8 cellular contexts compared by ENCODE assay signal in the genomic region with DNA sequence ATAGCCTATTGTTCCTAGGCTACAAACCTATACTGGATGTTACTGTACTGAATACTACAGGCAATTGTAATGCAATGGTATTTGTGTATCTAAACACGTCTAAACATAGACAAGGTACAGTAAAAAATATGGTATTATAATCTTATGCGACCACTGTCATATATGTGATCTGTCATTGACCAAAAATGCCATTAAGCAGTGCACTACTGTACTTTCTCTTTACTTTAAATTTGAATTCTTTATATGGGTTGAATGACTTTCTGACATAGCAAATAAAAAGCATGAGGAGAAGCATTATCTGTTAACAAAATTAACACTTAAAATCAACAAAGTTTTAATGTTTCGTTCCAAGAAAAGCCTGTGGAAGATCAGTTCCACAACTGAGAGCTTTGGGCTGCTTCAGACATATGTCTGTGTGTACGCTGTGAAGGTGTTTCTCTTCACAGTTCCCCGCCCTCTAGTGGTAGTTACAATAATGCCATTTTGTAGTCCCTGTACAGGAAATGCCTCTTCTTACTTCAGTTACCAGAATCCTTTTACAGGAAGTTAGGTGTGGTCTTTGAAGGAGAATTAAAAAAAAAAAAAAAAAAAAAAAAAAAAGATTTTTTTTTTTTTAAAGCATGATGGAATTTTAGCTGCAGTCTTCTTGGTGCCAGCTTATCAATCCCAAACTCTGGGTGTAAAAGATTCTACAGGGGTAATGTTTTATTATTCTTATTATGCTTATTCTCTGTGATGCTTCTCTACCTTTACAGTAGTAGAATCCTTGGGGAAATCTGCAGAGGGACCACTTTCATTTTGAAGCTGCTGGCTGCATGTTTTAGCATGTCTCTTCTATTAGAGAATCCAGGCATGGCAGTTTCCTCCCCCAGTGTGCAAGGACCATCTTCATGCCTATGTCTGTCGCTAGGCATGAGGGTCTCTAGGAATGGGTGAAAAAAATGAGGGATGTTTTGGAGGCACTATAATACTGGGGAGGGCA. TPM values are rescaled to one million over a fixed set of nuclear protein-coding genes. Genes with fewer than 3 reads are reported as not detected.
DNase-seq lines count a peak whose midpoint lies in the region; FAIRE-seq and TF ChIP-seq lines count a peak whose summit lies in the region.

No MANE protein-coding gene starts in this region.

- H3K4me3 ChIP-seq in AG04449 (ENCODE audit: low read depth, low read length), result no peak overlapping the region; the same call in none of the 2 replicates
- no peak overlapping the region for H3K4me3 ChIP-seq in GM12864 (ENCODE audit: low read depth, low read length)
- H3K4me3 ChIP-seq in Loucy (ENCODE audit: low read length, poor library complexity, severe bottlenecking), result peak overlapping the region; percentile 53
- peak overlapping the region; percentile 62 to 95 (median 93) for H3K4me3 ChIP-seq in mammary epithelial cell (replicated peaks in 1 of 3; ENCODE audit: insufficient read depth in 1 of 3, low read depth in 2 of 3, low read length in 3 of 3)

- CTCF ChIA-PET in AG04449 (lab: Yijun Ruan, JAX), result interaction anchor here (0.5 to 2.6 kb wide), 14 partner anchors 10 to 559 kb away, joined by 3 to 9 read pairs (median 4); a partner anchor contains a TSS
- CTCF ChIA-PET in mammary epithelial cell (lab: Charles Lee; ENCODE audit: low non-redundant PET), result interaction anchor here (0.5 to 0.6 kb wide), 7 partner anchors 73 to 1289 kb away, joined by 3 to 8 read pairs (median 5); a partner anchor contains a TSS

- dilution Hi-C loops in mammary epithelial cell (cut with HindIII; ENCODE audit: low sequenced_read_pairs), result no loop called here

- H4K20me1 ChIP-seq in Loucy (ENCODE audit: insufficient read depth, low read length, poor library complexity, severe bottlenecking) (no peaks in the 10 kb centered on the region), mammary epithelial cell (ENCODE audit: insufficient read depth, low read length) (no peaks in the 10 kb centered on the region)

- no peaks in the 10 kb centered on the region for H3K9me3 ChIP-seq in Loucy (ENCODE audit: insufficient read depth, low read depth, low read length)
- no peaks in the 10 kb centered on the region for H3K9me3 ChIP-seq in mammary epithelial cell (replicated peaks; ENCODE audit: insufficient read depth, low read length)

- no TSS peak for BruUV-seq in mammary epithelial cell (replicated peaks; lab: Mats Ljungman, UMichigan)

- no peaks in the 10 kb centered on the region for H3F3A ChIP-seq in Loucy (ENCODE audit: low read depth)

- H3K27me3 ChIP-seq in Loucy (ENCODE audit: insufficient read depth, low read length, poor library complexity, severe bottlenecking) (no peaks in the 10 kb centered on the region), mammary epithelial cell (ENCODE audit: insufficient read depth, low read length) (no peaks in the 10 kb centered on the region)

- DNase-seq in AG04449 (ENCODE audit: low read depth, low spot score) (peak; percentile 65), GM12864 (ENCODE audit: low read depth) (peak; percentile 69), HFFc6 (peak; percentile 93), RCC 7860 (ENCODE audit: low spot score) (peak; percentile 72), mammary epithelial cell (peak; percentile 88), iPS-NIHi7 (ENCODE audit: extremely low spot score) (peak; percentile 69)
- DNase-seq in stimulated activated CD4-positive, alpha-beta T cell treated with anti-CD3 and anti-CD28 coated beads, Interleukin-2, amount 100 ng/mL, for 24 hours, result peak; percentile 6 to 23

- H2AFZ ChIP-seq in Loucy (ENCODE audit: low read length), result peak overlapping the region; percentile 85
- H2AFZ ChIP-seq in mammary epithelial cell (ENCODE audit: low read depth, low read length), result peak overlapping the region; percentile 91

- no peaks in the 10 kb centered on the region for H3K9me3 Mint-ChIP-seq in HFFc6

- intact Hi-C loops in mammary epithelial cell (cut with micrococcal nuclease), result loop anchor here (1.0 to 2.0 kb wide), 3 partner anchors 54 to 300 kb away; a partner anchor contains a TSS

- H3K9me2 ChIP-seq in Loucy (replicated peaks; ENCODE audit: low read depth, low read length), result no peaks in the 10 kb centered on the region

- 4% methylated on average over 6 of the region's 6 CpGs for WGBS in mammary epithelial cell (ENCODE audit: low coverage, missing lambda C conversion rate)

- POLR2A ChIA-PET in AG04449 (lab: Yijun Ruan, JAX), result no interaction called here

- FAIRE-seq in RCC 7860 (lab: Jason Lieb, UNC), result peak; percentile 82

- H3K4me1 ChIP-seq in Loucy (ENCODE audit: insufficient read depth, low read length, poor library complexity, severe bottlenecking) (peaks cover 3% of the 10 kb centered on the region), mammary epithelial cell (ENCODE audit: insufficient read depth, low read length) (peaks cover 6% of the 10 kb centered on the region)

- in situ Hi-C loops in mammary epithelial cell (cut with MboI; ENCODE audit: low sequenced_read_pairs in 2 of 2), result loop anchor here in 1 of 2 donors (10.0 kb wide), 1 partner anchor 289 kb away; no protein-coding TSS in a partner anchor

- H3K27ac ChIP-seq in mammary epithelial cell (ENCODE audit: insufficient read depth, low read depth, low read length), result no peak overlapping the region

- H3K4me2 ChIP-seq in Loucy (ENCODE audit: low read depth, low read length, poor library complexity, severe bottlenecking) (peak overlapping the region; percentile 62), mammary epithelial cell (ENCODE audit: insufficient read depth, low read depth, low read length) (peak overlapping the region; percentile 85)

- H3K4me3 Mint-ChIP-seq in HFFc6, result peak overlapping the region; percentile 83

- H3K79me2 ChIP-seq in Loucy (ENCODE audit: insufficient read depth, low read length) (no peaks in the 10 kb centered on the region), mammary epithelial cell (ENCODE audit: insufficient read depth, low read length) (peaks cover 11% of the 10 kb centered on the region)

- no peaks in the 10 kb centered on the region for H3K36me3 Mint-ChIP-seq in HFFc6 (ENCODE audit: low read depth)

- TF ChIP-seq CTCF in AG04449 (IDR thresholded peaks at IDR 0.05; ENCODE audit: insufficient read depth, low read length, missing control alignments) (peak; percentile 73), GM12864 (IDR thresholded peaks at IDR 0.05; ENCODE audit: low read depth, low read length, missing control alignments) (peak; percentile 71), HFFc6 (IDR thresholded peaks at IDR 0.05) (peak; percentile 88), Loucy (conservative IDR thresholded peaks at IDR 0.05; ENCODE audit: low read length) (peak; percentile 75), mammary epithelial cell (conservative IDR thresholded peaks at IDR 0.05 in 1 of 2, IDR thresholded peaks at IDR 0.05 in 1 of 2; ENCODE audit: extremely low read depth in 1 of 2, insufficient read depth in 1 of 2, low read depth in 1 of 2, low read length in 2 of 2) (peak; percentile 84 to 96)

- no peaks in the 10 kb centered on the region for H3K36me3 ChIP-seq in Loucy (ENCODE audit: insufficient read depth, low read length)
- H3K36me3 ChIP-seq in mammary epithelial cell (ENCODE audit: insufficient read depth, low read length), result peaks cover 3% of the 10 kb centered on the region

- H3K4me1 Mint-ChIP-seq in HFFc6 (ENCODE audit: low read depth), result no peaks in the 10 kb centered on the region

- no peaks in the 10 kb centered on the region; the same call in 1 of the 2 replicates for H3K27me3 Mint-ChIP-seq in HFFc6 (ENCODE audit: insufficient read depth)

- H3K9ac ChIP-seq in Loucy (ENCODE audit: low read depth, low read length, poor library complexity, severe bottlenecking) (peak overlapping the region; percentile 19), mammary epithelial cell (ENCODE audit: insufficient read depth, low read length) (peak overlapping the region; percentile 41)

- H3K27ac Mint-ChIP-seq in HFFc6, result no peak overlapping the region

RNA-seq across cellular contexts. Expression of a gene that starts 54.5 kb away (rescaled TPM):
- total RNA-seq in HFFc6 (2021; fragmentation: NEBNext Ultra II Directional; extraction: Animal tissue kit (Norgen Biotek cat#: 25700)), result under 1 TPM; 0.14 to 0.94 (median 0.67) TPM
- 1 to 10 TPM; 2.8 to 7.0 TPM for total RNA-seq in mammary epithelial cell
- polyA plus RNA-seq in mammary epithelial cell, result 1.7 TPM
- 5.5 TPM for polyA minus RNA-seq in mammary epithelial cell

Comparison
In these comparisons a context has a peak if more than half of its experiments do, and no peak if none do; other contexts are left out.
1. DNase-seq: peak in every context shown above with its lines; median percentile 93 in HFFc6; 88 in mammary epithelial cell; 72 in RCC 7860; 69 in GM12864; 69 in iPS-NIHi7; 65 in AG04449; 14 in stimulated activated CD4-positive, alpha-beta T cell treated with anti-CD3 and anti-CD28 coated beads, Interleukin-2, amount 100 ng/mL, for 24 hours.
2. H3K4me3 ChIP-seq: peak in Loucy (single experiment) and mammary epithelial cell (3 of 3); none in AG04449 (single experiment) and GM12864 (single experiment).
3. Peak in every context shown above with its lines, with median percentiles within 50 percentile points of each other: CTCF ChIP-seq.